ENCODE assay signal across 10 cellular contexts in genomic region chr22:42680648-42681047, GRCh38. TPM values are rescaled to one million over a fixed set of nuclear protein-coding genes. Genes with fewer than 3 reads are reported as not detected.
DNase-seq lines count a peak whose midpoint lies in the region; ATAC-seq and TF ChIP-seq lines count a peak whose summit lies in the region.
"Had no signal": no experiment of that assay in that cellular context is flagged by ENCODE, and none has a peak within 500 bp of the region (broad histone marks: within the 10 kb centered on the region; RNA-seq: fewer than 3 reads in every experiment).

No MANE protein-coding gene starts in this region.

- TF ChIP-seq EP300 in suprapubic skin (IDR thresholded peaks at IDR 0.05) = no peak

- POLR2A ChIA-PET in OCI-LY7 (lab: Charles Lee) = no interaction called here

- BruUV-seq in OCI-LY7 (replicated peaks; lab: Mats Ljungman, UMichigan) = TSS peak; percentile 41

- WGBS in suprapubic skin = 72% methylated on average over 7 of the region's 8 CpGs

- H3K4me1 ChIP-seq in OCI-LY7 (ENCODE audit: insufficient read depth, low read length, poor library complexity, severe bottlenecking) (no peaks in the 10 kb centered on the region), suprapubic skin (peaks cover 47% of the 10 kb centered on the region)

- H3K79me2 ChIP-seq in OCI-LY7 (ENCODE audit: insufficient read depth, low read depth, low read length) = no peaks in the 10 kb centered on the region

- H3K27me3 ChIP-seq in suprapubic skin = no peaks in the 10 kb centered on the region
- H3K27me3 ChIP-seq: ascending aorta had no signal

- H4K20me1 ChIP-seq in OCI-LY7 (ENCODE audit: insufficient read depth, low read length) = no peaks in the 10 kb centered on the region

- ATAC-seq in GM21447 (IDR thresholded peaks at IDR 0.05; ENCODE audit: unreplicated experiment) = no peak
- ATAC-seq in GM19324 (IDR thresholded peaks at IDR 0.05; ENCODE audit: low FRiP score, unreplicated experiment) = no peak
- no peak for ATAC-seq in HG03095 (IDR thresholded peaks at IDR 0.05; ENCODE audit: unreplicated experiment)

- CTCF ChIA-PET in OCI-LY7 (lab: Charles Lee; ENCODE audit: unreplicated experiment) = no interaction called here

- H3K27ac ChIP-seq in OCI-LY7 (ENCODE audit: low read depth, low read length, poor library complexity, severe bottlenecking) (no peak overlapping the region), suprapubic skin (no peak overlapping the region)
- H3K27ac ChIP-seq: ascending aorta had no signal

- H3K9me3 ChIP-seq in OCI-LY7 (ENCODE audit: low read length) = peaks cover 14% of the 10 kb centered on the region; the same call in 1 of the 2 replicates
- no peaks in the 10 kb centered on the region for H3K9me3 ChIP-seq in suprapubic skin
- H3K9me3 ChIP-seq: ascending aorta had no signal

- DNase-seq in GM03348 (ENCODE audit: low spot score) (peak; percentile 92), OCI-LY7 (ENCODE audit: low spot score) (no peak), epithelial cell of proximal tubule (ENCODE audit: low read depth) (peak; percentile 76), posterior vena cava (ENCODE audit: low spot score) (peak; percentile 83), suprapubic skin (ENCODE audit: low spot score in 2 of 2) (no peak)
- DNase-seq: SHP77 treated with DMSO at 0.1 percent for 48 hours had no signal

- H3K36me3 ChIP-seq in OCI-LY7 (ENCODE audit: insufficient read depth, low read length) = no peaks in the 10 kb centered on the region; the same call in 1 of the 2 replicates
- no peaks in the 10 kb centered on the region for H3K36me3 ChIP-seq in suprapubic skin
- H3K36me3 ChIP-seq: ascending aorta had no signal

- H3K9me2 ChIP-seq in OCI-LY7 (ENCODE audit: insufficient read depth, low read length) = no peaks in the 10 kb centered on the region

- H3K4me2 ChIP-seq in OCI-LY7 (ENCODE audit: low read length) = no peak overlapping the region

- intact Hi-C loops in OCI-LY7 (cut with micrococcal nuclease; ENCODE audit: unreplicated experiment) (no loop called here), posterior vena cava (cut with DNase I) (loop anchor here in 1 of 2 donors (5.0 kb wide), 1 partner anchor 42 kb away; the partner anchor contains the start of gene A4GALT)

- TF ChIP-seq CTCF in OCI-LY7 (conservative IDR thresholded peaks at IDR 0.05; ENCODE audit: low read length) = no peak
- no peak for TF ChIP-seq CTCF in epithelial cell of proximal tubule (conservative IDR thresholded peaks at IDR 0.05; ENCODE audit: low read depth, low read length)
- no peak for TF ChIP-seq CTCF in suprapubic skin (IDR thresholded peaks at IDR 0.05)

- H3K4me3 ChIP-seq in OCI-LY7 (ENCODE audit: low read depth, low read length, poor library complexity, severe bottlenecking) (no peak overlapping the region), epithelial cell of proximal tubule (ENCODE audit: low read depth, low read length) (no peak overlapping the region), suprapubic skin (no peak overlapping the region)
- H3K4me3 ChIP-seq: ascending aorta had no signal

- no peak for TF ChIP-seq POLR2A in suprapubic skin (IDR thresholded peaks at IDR 0.05)

- no peak overlapping the region for H2AFZ ChIP-seq in OCI-LY7 (ENCODE audit: low read length)

RNA-seq across cellular contexts. Expression of gene CYB5R3, which starts 31.5 kb away (rescaled TPM):
- 28.5 and 38.0 TPM in 2 replicates for total RNA-seq in OCI-LY7 (2014; rRNA removed; shearing (Covaris generic))
- total RNA-seq in OCI-LY7 (2022) (68.9 and 74.7 TPM in 2 replicates), epithelial cell of proximal tubule (122 and 136 TPM in 2 replicates), posterior vena cava (100 to 1,000 TPM; 443 to 468 TPM), suprapubic skin (100 to 1,000 TPM; 107 to 159 (median 138) TPM)

RNA-seq across cellular contexts. Expression of gene A4GALT, which starts 40.0 kb away (rescaled TPM):
- total RNA-seq in OCI-LY7 (2014; rRNA removed; shearing (Covaris generic)) = 48.9 and 61.5 TPM in 2 replicates
- 40.5 and 56.0 TPM in 2 replicates for total RNA-seq in OCI-LY7 (2022)
- total RNA-seq in epithelial cell of proximal tubule = 16.2 and 17.8 TPM in 2 replicates
- total RNA-seq in posterior vena cava = 10 to 100 TPM; 42.2 to 59.8 TPM
- total RNA-seq in suprapubic skin = 10 to 100 TPM in 2 of 4 donors, 1 to 10 TPM in 2; 6.7 to 11.6 (median 8.8) TPM

RNA-seq across cellular contexts. Expression of gene ATP5MGL, which starts 40.2 kb away (rescaled TPM):
- 0.92 and 0.93 TPM in 2 replicates for total RNA-seq in OCI-LY7 (2014; rRNA removed; shearing (Covaris generic))
- 1.1 and 1.8 TPM in 2 replicates for total RNA-seq in OCI-LY7 (2022)
- 0.58 TPM in 1 of 2 replicates, not detected in the other for total RNA-seq in epithelial cell of proximal tubule
- 1 to 10 TPM in 1 of 2 donors, under 1 TPM in 1; 0.56 to 2.0 TPM for total RNA-seq in posterior vena cava
- total RNA-seq in suprapubic skin = 1 to 10 TPM in 3 of 4 donors, not detected in 1; 1.3 to 3.9 (median 1.5) TPM
- total RNA-seq: ascending aorta had no signal

Comparison
In these comparisons a context has a peak if more than half of its experiments do, and no peak if none do; other contexts are left out.
1. DNase-seq: peak in GM03348 (single experiment), epithelial cell of proximal tubule (single experiment) and posterior vena cava (single experiment); none in OCI-LY7 (single experiment) and suprapubic skin (0 of 2).